19 cellular contexts compared by ENCODE assay signal in the genomic region with DNA sequence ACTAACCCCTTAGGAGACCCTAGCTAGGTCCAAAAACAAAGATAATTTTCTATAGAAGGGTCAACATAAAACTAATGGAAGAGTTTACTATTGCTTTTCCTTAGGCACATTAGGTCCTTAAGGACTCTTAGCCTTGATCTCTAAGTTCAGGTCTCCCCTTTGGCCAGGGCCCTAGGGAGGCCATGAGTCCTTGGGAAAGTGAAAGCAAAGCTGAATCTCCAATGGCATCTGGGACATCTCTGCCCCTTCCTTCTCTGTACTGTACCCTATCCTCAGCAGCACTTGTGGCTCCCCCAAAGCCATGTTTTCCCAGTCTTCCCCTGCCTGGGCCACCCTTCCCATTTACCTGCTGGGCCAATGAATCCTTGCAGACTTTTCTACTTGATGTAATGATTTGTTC. TPM values are rescaled to one million over a fixed set of nuclear protein-coding genes. Genes with fewer than 3 reads are reported as not detected.
A peak's percentile ranks its signal among the peaks of the same experiment; 100 is the strongest.
DNase-seq lines count a peak whose midpoint lies in the region; ATAC-seq, FAIRE-seq and TF ChIP-seq lines count a peak whose summit lies in the region.
"Had no signal": no experiment of that assay in that cellular context is flagged by ENCODE, and none has a peak within 500 bp of the region (broad histone marks: within the 10 kb centered on the region; RNA-seq: fewer than 3 reads in every experiment).

No MANE protein-coding gene starts in this region.

- no peak for TF ChIP-seq POLR2A in HCT116 (IDR thresholded peaks at IDR 0.05; ENCODE audit: borderline replicate concordance, extremely low read depth, insufficient read depth, insufficient read length)
- no peak for TF ChIP-seq POLR2A in GM12878 (IDR thresholded peaks at IDR 0.05; ENCODE audit: low read depth, low read length)

- H3K9ac ChIP-seq in HCT116 (ENCODE audit: low read length) (peak overlapping the region; percentile 37; the same call in 1 of the 2 replicates), GM12878 (ENCODE audit: control insufficient read depth, insufficient read depth, low read length) (no peak overlapping the region)

- H3K9me3 ChIP-seq in CD4-positive, alpha-beta T cell (ENCODE audit: control insufficient read depth, low read length), result no peaks in the 10 kb centered on the region
- H3K9me3 ChIP-seq in HCT116 (ENCODE audit: control insufficient read depth in 1 of 2, insufficient read depth in 1 of 2, low read depth in 1 of 2, low read length in 2 of 2), result no peaks in the 10 kb centered on the region
- H3K9me3 ChIP-seq in GM12878 (replicated peaks; ENCODE audit: control insufficient read depth, insufficient read depth, low read length), result no peaks in the 10 kb centered on the region
- H3K9me3 ChIP-seq: neutrophil had no signal

- no peaks in the 10 kb centered on the region for H3K27me3 Mint-ChIP-seq in CD4-positive, alpha-beta T cell
- peaks cover 9% of the 10 kb centered on the region for H3K27me3 Mint-ChIP-seq in nephron progenitor cell (ENCODE audit: low read depth, poor library complexity)
- H3K27me3 Mint-ChIP-seq: central memory CD8-positive, alpha-beta T cell had no signal

- in situ Hi-C loops in GM12878 (cut with MboI), result no loop called here

- no peaks in the 10 kb centered on the region for H3K36me3 Mint-ChIP-seq in CD4-positive, alpha-beta T cell (ENCODE audit: low read depth)
- H3K36me3 Mint-ChIP-seq in nephron progenitor cell (ENCODE audit: low read depth), result no peaks in the 10 kb centered on the region

- H3K27me3 ChIP-seq in CD4-positive, alpha-beta T cell (ENCODE audit: control insufficient read depth, insufficient read depth, low read length), result no peaks in the 10 kb centered on the region
- H3K27me3 ChIP-seq in HCT116 (ENCODE audit: insufficient read depth, low read length) (no peaks in the 10 kb centered on the region), GM12878 (replicated peaks in 1 of 2; ENCODE audit: control insufficient read depth in 2 of 2, insufficient read depth in 2 of 2, low read length in 1 of 2) (no peaks in the 10 kb centered on the region)

- no peaks in the 10 kb centered on the region for H3K79me2 ChIP-seq in HCT116 (ENCODE audit: insufficient read depth, low read length)
- peaks cover 3% of the 10 kb centered on the region for H3K79me2 ChIP-seq in GM12878 (ENCODE audit: control insufficient read depth, insufficient read depth, low read length)

- peaks cover 74 to 77% of the 10 kb centered on the region in 2 experiments for H3K4me1 ChIP-seq in HCT116 (ENCODE audit: control insufficient read depth in 1 of 2, insufficient read depth in 2 of 2, low read length in 2 of 2)
- H3K4me1 ChIP-seq in GM12878 (ENCODE audit: control insufficient read depth, insufficient read depth, low read length), result peaks cover 69% of the 10 kb centered on the region

- TF ChIP-seq EP300 in GM12878 (IDR thresholded peaks at IDR 0.05; ENCODE audit: borderline replicate concordance in 1 of 2, control insufficient read depth in 1 of 2, low read depth in 2 of 2, low read length in 2 of 2), result no peak

- H3K9me2 ChIP-seq in HCT116 (ENCODE audit: insufficient read depth), result no peaks in the 10 kb centered on the region

- no peaks in the 10 kb centered on the region for H3K9me3 Mint-ChIP-seq in CD4-positive, alpha-beta T cell
- no peaks in the 10 kb centered on the region for H3K9me3 Mint-ChIP-seq in nephron progenitor cell
- H3K9me3 Mint-ChIP-seq: central memory CD8-positive, alpha-beta T cell; endodermal cell had no signal

- intact Hi-C loops in CD4-positive, alpha-beta T cell (cut with DNase I, micrococcal nuclease), result loop anchor here in 1 of 2 experiments (10.0 kb wide), 2 partner anchors 932 to 948 kb away; partner anchors contain the start of gene QSOX1
- intact Hi-C loops in HCT116 (cut with micrococcal nuclease) (no loop called here), GM12878 (cut with micrococcal nuclease; ENCODE audit: unreplicated experiment) (no loop called here)

- RAD21 ChIA-PET in HCT116 (lab: Charles Lee; ENCODE audit: low non-redundant PET in 1 of 2, low total read pairs in 2 of 2, uncharacterized antibody in 2 of 2, unreplicated experiment in 2 of 2) (interaction anchor here in 1 of 2 experiments (0.9 kb wide), 1 partner anchor 40 kb away, joined by 4 read pairs; no protein-coding TSS in a partner anchor), GM12878 (lab: Charles Lee; ENCODE audit: unreplicated experiment) (interaction anchor here (1.1 to 26.9 kb wide), 5 partner anchors 11 to 64 kb away, joined by 3 to 966 read pairs (median 4); no protein-coding TSS in a partner anchor)

- H4K20me1 ChIP-seq in HCT116 (ENCODE audit: insufficient read depth), result no peaks in the 10 kb centered on the region
- no peaks in the 10 kb centered on the region for H4K20me1 ChIP-seq in GM12878 (ENCODE audit: control insufficient read depth, insufficient read depth)

- no peak overlapping the region for H3K27ac ChIP-seq in CD4-positive, alpha-beta T cell (ENCODE audit: low read depth, low read length)
- H3K27ac ChIP-seq in HCT116 (ENCODE audit: low read depth, low read length), result no peak overlapping the region; the same call in 1 of the 2 replicates
- H3K27ac ChIP-seq in GM12878 (ENCODE audit: control insufficient read depth, insufficient read depth), result no peak overlapping the region
- H3K27ac ChIP-seq: neutrophil had no signal

- SMC1A ChIA-PET in GM12878 (lab: Charles Lee; ENCODE audit: uncharacterized antibody, unreplicated experiment), result interaction anchor here (0.6 to 39.2 kb wide), 10 partner anchors 10 to 194 kb away, joined by 3 to 1399 read pairs (median 4); partner anchors contain the start of gene MR1

- ATAC-seq in CD4-positive, alpha-beta T cell (ENCODE audit: poor library complexity), result no peak
- no peak for ATAC-seq in HCT116
- no peak for ATAC-seq in GM12878
- ATAC-seq in GM18517 (IDR thresholded peaks at IDR 0.05; ENCODE audit: unreplicated experiment), result no peak
- no peak for ATAC-seq in HG03520 (IDR thresholded peaks at IDR 0.05; ENCODE audit: unreplicated experiment)

- POLR2A ChIA-PET in CD4-positive, alpha-beta T cell (lab: Charles Lee), result interaction anchor here (1.0 to 11.2 kb wide), 3 partner anchors 13 to 81 kb away, joined by 3 to 231 read pairs (median 5); partner anchors contain the start of gene IER5
- POLR2A ChIA-PET in HCT116 (lab: Charles Lee) (interaction anchor here (0.7 to 3.4 kb wide), 3 partner anchors 12 to 39 kb away, joined by 3 to 11 read pairs (median 3); no protein-coding TSS in a partner anchor), GM12878 (lab: Charles Lee) (interaction anchor here (0.6 to 16.3 kb wide), 9 partner anchors 6 to 528 kb away, joined by 3 to 256 read pairs (median 11); partner anchors contain the start of gene IER5)

- TF ChIP-seq RAD21 in HCT116 (IDR thresholded peaks at IDR 0.05; ENCODE audit: low read depth) (no peak), GM12878 (IDR thresholded peaks at IDR 0.05; ENCODE audit: insufficient read depth, low read depth, low read length) (no peak)

- H3K4me3 ChIP-seq in HCT116 (replicated peaks in 1 of 2; ENCODE audit: low read depth in 1 of 2, low read length in 2 of 2) (no peak overlapping the region), GM12878 (no peak overlapping the region)
- H3K4me3 ChIP-seq: lung had no signal

- no peak overlapping the region for H2AFZ ChIP-seq in HCT116 (ENCODE audit: low read depth, low read length, poor library complexity, severe bottlenecking)
- no peak overlapping the region for H2AFZ ChIP-seq in GM12878 (ENCODE audit: control insufficient read depth, low read depth, low read length)

- TF ChIP-seq CTCF in CD4-positive, alpha-beta T cell (IDR thresholded peaks at IDR 0.05), result no peak
- TF ChIP-seq CTCF in HCT116 (IDR thresholded peaks at IDR 0.05 in 2 of 3, conservative IDR thresholded peaks at IDR 0.05 in 1 of 3; ENCODE audit: borderline replicate concordance in 1 of 3, insufficient read depth in 1 of 3, low read depth in 2 of 3, low read length in 2 of 3) (no peak), GM12878 (IDR thresholded peaks at IDR 0.05 in 2 of 3, conservative IDR thresholded peaks at IDR 0.05 in 1 of 3; ENCODE audit: control insufficient read depth in 2 of 3, extremely low read depth in 1 of 3, insufficient read depth in 1 of 3, low read depth in 3 of 3, low read length in 3 of 3) (no peak), nephron progenitor cell (IDR thresholded peaks at IDR 0.05) (no peak)

- H3K4me3 Mint-ChIP-seq in CD4-positive, alpha-beta T cell, result peak overlapping the region; percentile 88
- H3K4me3 Mint-ChIP-seq in nephron progenitor cell, result peak overlapping the region; percentile 35
- H3K4me3 Mint-ChIP-seq: central memory CD8-positive, alpha-beta T cell had no signal

- H3K4me1 Mint-ChIP-seq in CD4-positive, alpha-beta T cell (ENCODE audit: low read depth), result peaks cover 68% of the 10 kb centered on the region
- peaks cover 92% of the 10 kb centered on the region for H3K4me1 Mint-ChIP-seq in nephron progenitor cell

- FAIRE-seq in GM12878 (lab: Jason Lieb, UNC), result no peak
- FAIRE-seq: frontal cortex, GM12892 had no signal

- CTCF ChIA-PET in CD4-positive, alpha-beta T cell (lab: Charles Lee), result interaction anchor here (4.0 to 5.4 kb wide), 2 partner anchors 11 to 19 kb away, joined by 19 to 31 read pairs; no protein-coding TSS in a partner anchor
- CTCF ChIA-PET in HCT116 (lab: Charles Lee) (interaction anchor here (1.4 kb wide), 1 partner anchor 39 kb away, joined by 4 read pairs; no protein-coding TSS in a partner anchor), GM12878 (lab: Yijun Ruan, JAX) (interaction anchor here (2.4 to 38.4 kb wide), 4 partner anchors 11 to 65 kb away, joined by 10 to 1067 read pairs (median 20); no protein-coding TSS in a partner anchor)

- H3K4me2 ChIP-seq in HCT116 (ENCODE audit: low read length) (peak overlapping the region; percentile 92), GM12878 (ENCODE audit: control insufficient read depth, insufficient read depth) (peak overlapping the region; percentile 21; the same call in 1 of the 2 replicates)

- H3K36me3 ChIP-seq in HCT116 (ENCODE audit: control insufficient read depth in 1 of 2, insufficient read depth in 2 of 2, low read length in 2 of 2), result no peaks in the 10 kb centered on the region
- H3K36me3 ChIP-seq in GM12878 (ENCODE audit: control insufficient read depth in 2 of 2, insufficient read depth in 2 of 2, low read length in 1 of 2), result no peaks in the 10 kb centered on the region
- H3K36me3 ChIP-seq: neutrophil had no signal

- no TSS peak for BruUV-seq in HCT116 (replicated peaks; lab: Mats Ljungman, UMichigan)
- BruUV-seq in GM12878 (replicated peaks; lab: Mats Ljungman, UMichigan), result no TSS peak

- no peak for DNase-seq in CD4-positive, alpha-beta T cell
- DNase-seq in HCT116 (ENCODE audit: low read depth, low spot score), result no peak
- DNase-seq in GM12878 (ENCODE audit: low read depth, low spot score), result no peak
- DNase-seq in nephron progenitor cell, result no peak
- no peak for DNase-seq in HuH-7.5 (ENCODE audit: low spot score)
- DNase-seq: activated CD4-positive, alpha-beta T cell treated with anti-CD3 and anti-CD28 coated beads, Interleukin-2, amount 50 U/mL, for 48 hours; endodermal cell; H9; NCI-H2081; NCI-H748 treated with DMSO at 0.1 percent for 48 hours; Right ventricle myocardium superior; stimulated activated CD4-positive, alpha-beta T cell treated with anti-CD3 and anti-CD28 coated beads, Interleukin-2, amount 100 ng/mL, for 48 hours had no signal

- H3K27ac Mint-ChIP-seq in CD4-positive, alpha-beta T cell, result peak overlapping the region; percentile 72
- H3K27ac Mint-ChIP-seq in nephron progenitor cell, result no peak overlapping the region

RNA-seq across cellular contexts. Expression of gene IER5, which starts 14.3 kb away (rescaled TPM):
- total RNA-seq in CD4-positive, alpha-beta T cell, result 10 to 100 TPM; 53.8 to 54.1 TPM
- 30.5 TPM for total RNA-seq in HCT116 (2021; ENCODE audit: unreplicated experiment)
- polyA plus RNA-seq in HCT116 (2012), result 19.3 and 20.5 TPM in 2 replicates
- total RNA-seq in GM12878 (2013; cell fraction: nucleolus; rRNA removed), result 88.8 and 93.7 TPM in 2 replicates
- total RNA-seq in GM12878 (2014; rRNA removed), result 65.4 and 69.4 TPM in 2 replicates
- total RNA-seq in GM12878 (2014; rRNA removed; fragmentation: Illumina TruSeq; extraction: Trizol), result 32.7 and 34.9 TPM in 2 replicates
- 73.9 and 75.2 TPM in 2 replicates for total RNA-seq in GM12878 (2021)
- polyA plus RNA-seq in GM12878 (2011; ENCODE audit: low read depth), result 6.6 TPM
- 36.4 and 44.1 TPM in 2 replicates for polyA plus RNA-seq in GM12878 (2011; rRNA removed)
- polyA plus RNA-seq in GM12878 (2011; cell fraction: cytosol; rRNA removed), result 32.3 and 38.9 TPM in 2 replicates
- 59.7 and 70.4 TPM in 2 replicates for polyA plus RNA-seq in GM12878 (2011; cell fraction: nucleus; rRNA removed)
- polyA plus RNA-seq in GM12878 (2012), result 24.5 and 28.7 TPM in 2 replicates
- 22.4 and 26.2 TPM in 2 replicates for polyA plus RNA-seq in GM12878 (2014; fragmentation: Illumina TruSeq; extraction: Trizol)
- polyA plus RNA-seq in GM12878 (2014; fragmentation: Nextera tagmentation; extraction: Ambion mirVana), result 10 to 100 TPM in 1 of 2 experiments, 1 to 10 TPM in 1; 6.2 to 19.5 TPM
- polyA plus RNA-seq in GM12878 (2014; rRNA removed), result 52.3 and 62.0 TPM in 2 replicates
- polyA plus RNA-seq in GM12878 (2016; fragmentation: Nextera tagmentation; extraction: Ambion mirVana), result 10 to 100 TPM in 1 of 2 experiments, 1 to 10 TPM in 1; 4.3 to 11.7 TPM
- 30.4 and 44.0 TPM in 2 replicates for polyA minus RNA-seq in GM12878 (2011; rRNA and poly(A)+ RNA removed)
- polyA minus RNA-seq in GM12878 (2011; cell fraction: cytosol; rRNA and poly(A)+ RNA removed), result 24.5 TPM in 2 replicates
- polyA minus RNA-seq in GM12878 (2011; cell fraction: nucleus; rRNA and poly(A)+ RNA removed), result 69.0 and 99.9 TPM in 2 replicates
